11 cellular contexts compared by ENCODE assay signal in genomic region chr3:170049146-170050000, GRCh38. TPM values are rescaled to one million over a fixed set of nuclear protein-coding genes. Genes with fewer than 3 reads are reported as not detected.
A peak's percentile ranks its signal among the peaks of the same experiment; 100 is the strongest.
DNase-seq lines count a peak whose midpoint lies in the region; ATAC-seq, FAIRE-seq and TF ChIP-seq lines count a peak whose summit lies in the region.
"Had no signal": no experiment of that assay in that cellular context is flagged by ENCODE, and none has a peak within 500 bp of the region (broad histone marks: within the 10 kb centered on the region; RNA-seq: fewer than 3 reads in every experiment).

No MANE protein-coding gene starts in this region.

- no peak overlapping the region for H3K4me3 Mint-ChIP-seq in memory B cell
- H3K4me3 Mint-ChIP-seq: immature natural killer cell had no signal

- H3K36me3 Mint-ChIP-seq in memory B cell = peaks cover 6% of the 10 kb centered on the region

- H3K27me3 ChIP-seq in right lobe of liver (no peaks in the 10 kb centered on the region), HepG2 (ENCODE audit: control insufficient read depth in 1 of 2, insufficient read depth in 2 of 2, low read length in 2 of 2) (no peaks in the 10 kb centered on the region), colonic mucosa (no peaks in the 10 kb centered on the region), aorta (ENCODE audit: control insufficient read depth in 1 of 2, insufficient read depth in 2 of 2, low read length in 1 of 2) (no peaks in the 10 kb centered on the region)

- TF ChIP-seq POLR2A in right lobe of liver (IDR thresholded peaks at IDR 0.05) (no peak), HepG2 (IDR thresholded peaks at IDR 0.05; ENCODE audit: insufficient read depth in 1 of 2, low read depth in 2 of 2, low read length in 2 of 2) (no peak)

- H3K4me3 ChIP-seq in right lobe of liver (no peak overlapping the region), HepG2 (replicated peaks in 1 of 3; ENCODE audit: insufficient read depth in 1 of 3, low read depth in 2 of 3, low read length in 3 of 3) (no peak overlapping the region), colonic mucosa (no peak overlapping the region), aorta (ENCODE audit: low read length in 2 of 2) (no peak overlapping the region)

- ATAC-seq in right lobe of liver = peak; percentile 49 to 59 (median 54)
- ATAC-seq in HepG2 = no peak
- no peak for ATAC-seq in memory B cell (ENCODE audit: low read depth)
- ATAC-seq in aorta (ENCODE audit: low FRiP score) = peak; percentile 33

- no TSS peak for BruUV-seq in HepG2 (replicated peaks; lab: Mats Ljungman, UMichigan)

- FAIRE-seq in HepG2 (lab: Jason Lieb, UNC) = no peak
- FAIRE-seq: urothelium cell line had no signal

- 50% methylated on average over 7 of the region's 10 CpGs for WGBS in right lobe of liver (ENCODE audit: insufficient coverage, low coverage, low lambda C conversion rate, missing lambda C conversion rate)
- WGBS in HepG2 (ENCODE audit: low lambda C conversion rate) = 76% methylated on average over 5 of the region's 10 CpGs
- 58 to 64% methylated on average over 10 of the region's 10 CpGs for WGBS in aorta, 2 donors

- TF ChIP-seq RAD21 in HepG2 (CRISPR knock-in tag; IDR thresholded peaks at IDR 0.05) = no peak

- peaks cover 0 to 10% (median 0%) of the 10 kb centered on the region in 4 donors for H3K4me1 ChIP-seq in right lobe of liver
- peaks cover 19% of the 10 kb centered on the region for H3K4me1 ChIP-seq in HepG2 (ENCODE audit: insufficient read depth, low read length)
- peaks cover 14% of the 10 kb centered on the region for H3K4me1 ChIP-seq in colonic mucosa
- H3K4me1 ChIP-seq in aorta (ENCODE audit: control insufficient read depth in 1 of 2, insufficient read depth in 2 of 2, low read length in 2 of 2) = no peaks in the 10 kb centered on the region

- DNase-seq in right lobe of liver = peak in 1 of 3 donors; percentile 30
- no peak for DNase-seq in HepG2 (ENCODE audit: low spot score)
- peak; percentile 74 for DNase-seq in colonic mucosa
- DNase-seq in memory B cell (ENCODE audit: low spot score in 2 of 2) = no peak
- DNase-seq in aorta = no peak
- no peak for DNase-seq in NOMO-1 treated with dmso at 0.1 percent for 144 hours (lab: John Stamatoyannopoulos, UW; ENCODE audit: unreplicated experiment)
- DNase-seq in NCI-H1694 (lab: John Stamatoyannopoulos, UW) = no peak
- no peak for DNase-seq in NCI-H2029 treated with DMSO at 0.1 percent for 48 hours (lab: John Stamatoyannopoulos, UW)
- DNase-seq: activated CD8-positive, alpha-beta memory T cell treated with anti-CD3 and anti-CD28 coated beads, Interleukin-2, amount 50 U/mL, for 48 hours; immature natural killer cell had no signal

- CTCF ChIA-PET in HepG2 (lab: Yijun Ruan, JAX; ENCODE audit: low intra/inter-chr PET ratio, low total read pairs) = no interaction called here

- H3K9ac ChIP-seq in HepG2 (ENCODE audit: insufficient read depth, low read depth, low read length) (no peak overlapping the region), colonic mucosa (ENCODE audit: low read depth in 2 of 2, low read length in 2 of 2) (peak overlapping the region in 1 of 2 donors; percentile 82)

- H3K79me2 ChIP-seq in HepG2 (ENCODE audit: insufficient read depth, low read length) = peaks cover 3% of the 10 kb centered on the region

- H3K9me3 Mint-ChIP-seq in memory B cell = no peaks in the 10 kb centered on the region
- H3K9me3 Mint-ChIP-seq: immature natural killer cell had no signal

- in situ Hi-C loops in HepG2 (cut with HindIII; ENCODE audit: extremely low pct_ligation_motif_present, low pct_unique_long_range_greater_than_20kb) = no loop called here

- TF ChIP-seq EP300 in HepG2 (IDR thresholded peaks at IDR 0.05; ENCODE audit: low read depth in 2 of 2, low read length in 2 of 2) = no peak
- no peak for TF ChIP-seq EP300 in HepG2 (CRISPR knock-in tag; IDR thresholded peaks at IDR 0.05; ENCODE audit: borderline replicate concordance)

- 0 out of 2 replicates have a peak, but pooled peaks cover 2% of the 10 kb centered on the region for H4K20me1 ChIP-seq in HepG2 (ENCODE audit: insufficient read depth, low read length)

- H3K4me1 Mint-ChIP-seq in memory B cell = peaks cover 13% of the 10 kb centered on the region
- H3K4me1 Mint-ChIP-seq: immature natural killer cell had no signal

- H3K9me3 ChIP-seq in right lobe of liver (no peaks in the 10 kb centered on the region), HepG2 (ENCODE audit: low read length) (no peaks in the 10 kb centered on the region), colonic mucosa (no peaks in the 10 kb centered on the region), aorta (ENCODE audit: control insufficient read depth, low read length) (no peaks in the 10 kb centered on the region)

- H3K4me2 ChIP-seq in HepG2 (ENCODE audit: low read depth, low read length) = no peak overlapping the region

- H3K27ac ChIP-seq in right lobe of liver = no peak overlapping the region
- no peak overlapping the region for H3K27ac ChIP-seq in HepG2 (ENCODE audit: extremely low read length, insufficient read depth, low read length)
- H3K27ac ChIP-seq in colonic mucosa = peak overlapping the region; percentile 65
- H3K27ac ChIP-seq in aorta (ENCODE audit: low read depth in 1 of 2, low read length in 2 of 2) = no peak overlapping the region

- no peaks in the 10 kb centered on the region for H3K36me3 ChIP-seq in right lobe of liver
- peaks cover 0 to 3% of the 10 kb centered on the region in 2 experiments; a peak in 1 of 5 replicates for H3K36me3 ChIP-seq in HepG2 (replicated peaks in 1 of 2; ENCODE audit: control insufficient read depth in 1 of 2, insufficient read depth in 2 of 2, low read length in 2 of 2)
- H3K36me3 ChIP-seq in colonic mucosa = no peaks in the 10 kb centered on the region
- no peaks in the 10 kb centered on the region for H3K36me3 ChIP-seq in aorta (ENCODE audit: control insufficient read depth in 1 of 2, insufficient read depth in 2 of 2, low read length in 1 of 2)

- POLR2A ChIA-PET in HepG2 (lab: Yijun Ruan, JAX) = no interaction called here

- no peaks in the 10 kb centered on the region for H3K27me3 Mint-ChIP-seq in memory B cell

- H3K27ac Mint-ChIP-seq in memory B cell = peak overlapping the region; percentile 2
- H3K27ac Mint-ChIP-seq: immature natural killer cell had no signal

- intact Hi-C loops in right lobe of liver (cut with DNase I) (no loop called here), HepG2 (cut with micrococcal nuclease; ENCODE audit: unreplicated experiment) (no loop called here), colonic mucosa (cut with DNase I) (no loop called here), aorta (cut with DNase I) (no loop called here)

- TF ChIP-seq CTCF in right lobe of liver (IDR thresholded peaks at IDR 0.05) (no peak), HepG2 (CRISPR knock-in tag; IDR thresholded peaks at IDR 0.05) (no peak), colonic mucosa (IDR thresholded peaks at IDR 0.05) (no peak)

- H2AFZ ChIP-seq in HepG2 (ENCODE audit: low read length) = no peak overlapping the region

TF ChIP-seq in HepG2, 621 proteins besides CTCF, POLR2A, EP300 and RAD21 (continues in another document):
- no peak for TF ChIP-seq ZNF138 (CRISPR knock-in tag; IDR thresholded peaks at IDR 0.05; ENCODE audit: low read depth)
- TF ChIP-seq KDM4B (CRISPR knock-in tag; IDR thresholded peaks at IDR 0.05) = no peak
- no peak for TF ChIP-seq BRD4 (CRISPR knock-in tag; IDR thresholded peaks at IDR 0.05)

RNA-seq across cellular contexts. Expression of gene GPR160, which starts 11.6 kb away (rescaled TPM):
- total RNA-seq in right lobe of liver (1 to 10 TPM; 1.0 to 4.2 (median 1.6) TPM), HepG2 (2016; rRNA removed; fragmentation: Illumina TruSeq; extraction: Trizol) (12.1 and 14.0 TPM in 2 replicates), colonic mucosa (10 to 100 TPM; 56.4 to 78.4 TPM), aorta (1 to 10 TPM; 2.8 to 4.1 TPM)
- total RNA-seq in HepG2 (2016; cell fraction: cytosol; rRNA removed; fragmentation: Illumina TruSeq; extraction: Trizol; ENCODE audit: low read depth) = 13.9 and 14.8 TPM in 2 replicates
- total RNA-seq in HepG2 (2016; cell fraction: insoluble cytoplasmic fraction; rRNA removed; fragmentation: Illumina TruSeq; extraction: Trizol) = 11.1 and 12.6 TPM in 2 replicates
- 24.8 and 29.9 TPM in 2 replicates for total RNA-seq in HepG2 (2016; cell fraction: membrane; rRNA removed; fragmentation: Illumina TruSeq; extraction: Trizol)
- total RNA-seq in HepG2 (2016; cell fraction: nucleus; rRNA removed; fragmentation: Illumina TruSeq; extraction: Trizol) = 9.0 and 9.5 TPM in 2 replicates
- polyA plus RNA-seq in HepG2 (2011; rRNA removed) (15.5 and 23.2 TPM in 2 replicates), aorta (10 to 100 TPM in 1 of 2 donors, 1 to 10 TPM in 1; 1.0 to 12.9 TPM)
- 11.0 and 14.4 TPM in 2 replicates for polyA plus RNA-seq in HepG2 (2011; cell fraction: cytosol; rRNA removed)
- polyA plus RNA-seq in HepG2 (2011; cell fraction: nucleus; rRNA removed) = 4.1 and 4.9 TPM in 2 replicates
- polyA plus RNA-seq in HepG2 (2012) = 14.5 and 17.6 TPM in 2 replicates
- polyA plus RNA-seq in HepG2 (2016; cell fraction: cytosol; fragmentation: Illumina TruSeq; extraction: Trizol; ENCODE audit: low read depth) = 37.7 and 40.2 TPM in 2 replicates
- 27.1 and 30.7 TPM in 2 replicates for polyA plus RNA-seq in HepG2 (2016; cell fraction: insoluble cytoplasmic fraction; fragmentation: Illumina TruSeq; extraction: Trizol; ENCODE audit: low read depth)
- 48.6 and 61.0 TPM in 2 replicates for polyA plus RNA-seq in HepG2 (2016; cell fraction: membrane; fragmentation: Illumina TruSeq; extraction: Trizol; ENCODE audit: low read depth)
- polyA plus RNA-seq in HepG2 (2016; cell fraction: nucleus; fragmentation: Illumina TruSeq; extraction: Trizol; ENCODE audit: insufficient read depth, low read depth) = 17.4 and 17.9 TPM in 2 replicates
- polyA minus RNA-seq in HepG2 (2011; rRNA and poly(A)+ RNA removed; ENCODE audit: low replicate concordance) = 2.2 and 10.2 TPM in 2 replicates
- 12.7 and 14.9 TPM in 2 replicates for polyA minus RNA-seq in HepG2 (2011; cell fraction: cytosol; rRNA and poly(A)+ RNA removed)
- 12.9 and 16.7 TPM in 2 replicates for polyA minus RNA-seq in HepG2 (2011; cell fraction: nucleus; rRNA and poly(A)+ RNA removed)

Comparison
In these comparisons a context has a peak if more than half of its experiments do, and no peak if none do; other contexts are left out.
1. ATAC-seq: peak in right lobe of liver (4 of 4) and aorta (single experiment); none in HepG2 (single experiment) and memory B cell (single experiment).